Comparison of ENCODE assay signal across 9 cellular contexts in the genomic region with DNA sequence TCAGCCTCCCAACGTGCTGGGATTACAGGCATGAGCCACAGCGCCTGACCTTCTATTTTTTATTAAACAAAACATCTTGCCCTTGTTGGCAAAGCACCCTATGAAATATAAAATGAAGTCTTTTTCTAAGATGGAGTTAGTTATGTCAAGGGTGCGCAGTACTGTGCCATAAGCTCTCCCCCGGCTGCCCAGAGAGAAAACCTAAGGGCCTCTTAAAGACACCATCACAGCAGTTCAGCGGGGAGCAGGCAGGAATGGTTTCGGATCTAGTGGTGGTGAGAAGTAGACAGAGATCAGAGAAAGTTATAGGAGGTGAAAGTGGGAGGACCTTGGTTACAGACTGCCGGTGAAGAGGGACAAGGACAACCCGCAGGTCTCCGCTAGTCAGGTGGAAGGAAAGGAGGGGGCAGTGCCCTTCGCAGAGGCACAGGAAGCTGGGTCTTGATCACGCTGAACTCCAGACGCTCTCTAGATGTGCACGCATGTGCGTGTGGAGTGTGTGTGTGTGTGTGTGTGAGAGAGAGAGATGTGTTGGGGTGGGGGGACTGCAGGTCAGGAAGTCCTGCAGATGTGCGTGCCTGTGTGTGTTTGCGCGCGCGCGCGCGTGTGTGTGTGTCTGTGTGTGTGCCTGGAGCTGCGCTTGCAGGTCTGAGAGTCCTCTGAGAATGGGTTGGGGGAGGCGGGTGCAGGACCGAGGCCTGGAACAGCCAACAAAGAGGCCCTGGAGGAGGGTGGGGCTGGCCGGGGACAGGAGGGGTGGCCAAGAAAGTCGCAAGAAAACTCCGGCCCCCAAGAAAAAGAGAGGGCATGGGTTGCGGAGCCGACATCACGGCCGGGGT. TPM values are rescaled to one million over a fixed set of nuclear protein-coding genes. Genes with fewer than 3 reads are reported as not detected.
A peak's percentile ranks its signal among the peaks of the same experiment; 100 is the strongest.
DNase-seq lines count a peak whose midpoint lies in the region; ATAC-seq, FAIRE-seq and TF ChIP-seq lines count a peak whose summit lies in the region.
"Had no signal": no experiment of that assay in that cellular context is flagged by ENCODE, and none has a peak within 500 bp of the region (broad histone marks: within the 10 kb centered on the region; RNA-seq: fewer than 3 reads in every experiment).

No MANE protein-coding gene starts in this region.

- TF ChIP-seq CTCF in KMS-11 (conservative IDR thresholded peaks at IDR 0.05; ENCODE audit: low read depth, low read length) (no peak), astrocyte of the spinal cord (IDR thresholded peaks at IDR 0.05; ENCODE audit: low read depth, low read length) (no peak), kidney (IDR thresholded peaks at IDR 0.05; ENCODE audit: borderline replicate concordance, extremely low read depth, insufficient read depth) (no peak)

- no peaks in the 10 kb centered on the region; the same call in 1 of the 2 replicates for H3K27me3 ChIP-seq in KMS-11 (ENCODE audit: insufficient read depth, low read depth)

- H3K36me3 ChIP-seq in KMS-11 (ENCODE audit: insufficient read depth) (no peaks in the 10 kb centered on the region), kidney (ENCODE audit: control insufficient read depth in 1 of 2, insufficient read depth in 2 of 2, low read length in 2 of 2) (no peaks in the 10 kb centered on the region)

- FAIRE-seq in kidney (lab: Jason Lieb, UNC) = no peak

- peaks cover 20% of the 10 kb centered on the region for H3K4me1 ChIP-seq in KMS-11 (ENCODE audit: low read depth, poor library complexity, severe bottlenecking)
- peaks cover 5 to 11% of the 10 kb centered on the region in 2 donors for H3K4me1 ChIP-seq in kidney (ENCODE audit: control insufficient read depth in 1 of 2, insufficient read depth in 1 of 2, low read depth in 1 of 2, low read length in 2 of 2)

- DNase-seq in GM03348 (ENCODE audit: low spot score) (peak; percentile 80), T1000 (lab: John Stamatoyannopoulos, UW) (peak; percentile 18), astrocyte of the spinal cord (ENCODE audit: low read depth, low spot score) (peak; percentile 73), kidney (peak; percentile 85)
- peak; percentile 41 to 47 for DNase-seq in stimulated activated CD4-positive, alpha-beta T cell treated with anti-CD3 and anti-CD28 coated beads, Interleukin-1b, Interleukin-23, amount 100 ng/mL, for 4 hours (ENCODE audit: low read depth in 2 of 2)

- ATAC-seq in GM18858 (IDR thresholded peaks at IDR 0.05; ENCODE audit: unreplicated experiment) = no peak
- ATAC-seq in GM19452 (IDR thresholded peaks at IDR 0.05; ENCODE audit: unreplicated experiment) = no peak

- in situ Hi-C loops in astrocyte of the spinal cord (cut with HindIII; ENCODE audit: low sequenced_read_pairs) = no loop called here

- peak overlapping the region; percentile 71 for H3K4me2 ChIP-seq in KMS-11

- H3K9ac ChIP-seq in KMS-11 (peak overlapping the region; percentile 52; the same call in 1 of the 2 replicates), kidney (ENCODE audit: low read length in 2 of 2) (no peak overlapping the region)

- H3K27ac ChIP-seq in KMS-11 = 0 out of 2 replicates have a peak overlapping the region, but pooled peaks have one; percentile 8
- H3K27ac ChIP-seq in kidney (ENCODE audit: low read depth in 2 of 2, low read length in 2 of 2) = no peak overlapping the region

- H3K4me3 ChIP-seq in KMS-11 (IDR thresholded peaks at IDR 0.05; ENCODE audit: insufficient read depth, low read depth, low read length) = no peak overlapping the region
- peak overlapping the region; percentile 72 for H3K4me3 ChIP-seq in astrocyte of the spinal cord (ENCODE audit: low read depth, low read length)
- peak overlapping the region; percentile 49 to 50 for H3K4me3 ChIP-seq in kidney (ENCODE audit: low read length in 2 of 2)

- intact Hi-C loops in kidney (cut with DNase I) = loop anchor here (10.0 kb wide), 1 partner anchor 199 kb away; no protein-coding TSS in a partner anchor

- no peaks in the 10 kb centered on the region for H3K79me2 ChIP-seq in KMS-11 (ENCODE audit: insufficient read depth, low read depth)

- no peaks in the 10 kb centered on the region for H3K9me3 ChIP-seq in kidney (ENCODE audit: control insufficient read depth in 1 of 2, low read length in 2 of 2)

- H2AFZ ChIP-seq in KMS-11 (ENCODE audit: low read depth) = peak overlapping the region; percentile 72

- H4K20me1 ChIP-seq in KMS-11 (ENCODE audit: insufficient read depth) = no peaks in the 10 kb centered on the region

RNA-seq across cellular contexts. Expression of gene CMTM3, which starts 0.7 kb away (rescaled TPM):
- 22.9 TPM for total RNA-seq in kidney
- 13.8 TPM for polyA plus RNA-seq in kidney (ENCODE audit: insufficient read depth, low read depth, low replicate concordance)

RNA-seq across cellular contexts. Expression of gene CMTM2, which starts 24.5 kb away (rescaled TPM):
- total RNA-seq in kidney = 0.25 TPM
- polyA plus RNA-seq in kidney (ENCODE audit: insufficient read depth, low read depth, low replicate concordance) = not detected
- total RNA-seq: dermis microvascular lymphatic vessel endothelial cell had no signal

RNA-seq across cellular contexts. Expression of gene CMTM1, which starts 37.5 kb away (rescaled TPM):
- 4.6 TPM for total RNA-seq in kidney
- not detected for polyA plus RNA-seq in kidney (ENCODE audit: insufficient read depth, low read depth, low replicate concordance)

RNA-seq across cellular contexts. Expression of gene CKLF, which starts 51.4 kb away (rescaled TPM):
- total RNA-seq in kidney = 42.4 TPM
- polyA plus RNA-seq in kidney (ENCODE audit: insufficient read depth, low read depth, low replicate concordance) = 28.7 TPM

RNA-seq across cellular contexts. Expression of gene TK2, which starts 53.8 kb away (rescaled TPM):
- total RNA-seq in kidney = 44.2 TPM
- 31.0 TPM for polyA plus RNA-seq in kidney (ENCODE audit: insufficient read depth, low read depth, low replicate concordance)

Comparison
In these comparisons a context has a peak if more than half of its experiments do, and no peak if none do; other contexts are left out.
1. DNase-seq: peak in every context shown above with its lines; median percentile 85 in kidney; 80 in GM03348; 73 in astrocyte of the spinal cord; 44 in stimulated activated CD4-positive, alpha-beta T cell treated with anti-CD3 and anti-CD28 coated beads, Interleukin-1b, Interleukin-23, amount 100 ng/mL, for 4 hours; 18 in T1000.